ENCODE assay signal across 22 cellular contexts in the genomic region with DNA sequence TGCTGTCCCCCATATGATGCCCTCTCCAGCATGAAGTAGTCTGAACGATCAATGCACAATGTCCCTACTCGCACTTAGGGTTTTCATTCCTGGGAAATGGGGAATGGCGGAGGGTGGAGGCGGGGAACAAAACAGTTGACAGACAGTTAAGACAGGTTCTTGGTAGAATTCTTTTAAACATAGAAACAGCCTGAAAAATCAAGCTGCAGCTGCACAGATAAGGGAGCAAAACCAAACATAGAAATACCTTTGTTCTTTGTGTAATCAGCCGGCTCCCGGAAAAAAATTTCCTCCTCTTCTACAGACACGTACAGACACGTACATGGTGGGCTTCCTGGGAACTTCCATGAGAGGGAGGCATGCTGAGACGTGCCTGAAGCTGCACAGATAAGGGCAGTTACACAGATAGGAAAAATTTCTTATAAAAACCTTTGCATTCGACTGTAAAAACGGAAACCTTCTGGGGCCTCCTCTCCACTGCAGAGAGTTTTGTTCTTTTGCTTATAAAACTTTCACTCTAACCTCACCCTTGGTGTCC.
"Had no signal": no experiment of that assay in that cellular context is flagged by ENCODE, and none has a peak within 500 bp of the region (broad histone marks: within the 10 kb centered on the region; RNA-seq: fewer than 3 reads in every experiment).

No MANE protein-coding gene starts in this region.

- H3K27me3 ChIP-seq: cardiac muscle cell, tibial nerve, vagina had no signal

- H3K4me1 ChIP-seq: lower lobe of right lung, tibial nerve, vagina had no signal

- H3K27me3 Mint-ChIP-seq: dendritic cell treated with granulocyte-macrophage colony-stimulating factor and Interleukin-4, amounts not matched to agents 40 ng/mL and 50 ng/mL, for 4 days; natural killer cell treated with Interleukin-12 subunit alpha and Interleukin-12 subunit beta and Interleukin-15 and Interleukin-18, amount 100 ng/mL, for 72 hours had no signal

- ATAC-seq: activated T-cell treated with anti-CD3 and anti-CD28 coated beads, Interleukin-2, amount 50 U/mL, for 72 hours; left colon; lower lobe of right lung; natural killer cell treated with Interleukin-12 subunit alpha and Interleukin-12 subunit beta and Interleukin-15 and Interleukin-18, amount 100 ng/mL, for 72 hours; stimulated activated naive CD8-positive, alpha-beta T cell treated with anti-CD3 and anti-CD28 coated beads, Interleukin-15, Interleukin-2, amounts not matched to agents 100 U/mL and 50 U/mL, for 24 hours had no signal

- H3K36me3 ChIP-seq: cardiac muscle cell, lower lobe of right lung, tibial nerve, vagina had no signal

- H3K9me3 ChIP-seq: tibial nerve, vagina had no signal

- H3K4me1 Mint-ChIP-seq: mesothelial cell of epicardium had no signal

- H3K27ac Mint-ChIP-seq: activated T-cell treated with anti-CD3 and anti-CD28 coated beads, Interleukin-2, amount 50 U/mL, for 72 hours; dendritic cell treated with granulocyte-macrophage colony-stimulating factor and Interleukin-4, amounts not matched to agents 40 ng/mL and 50 ng/mL, for 4 days; mesothelial cell of epicardium; natural killer cell treated with Interleukin-12 subunit alpha and Interleukin-12 subunit beta and Interleukin-15 and Interleukin-18, amount 100 ng/mL, for 72 hours; T-helper 1 cell treated with Interleukin-12 subunit alpha and Interleukin-12 subunit beta and Interleukin-4 antibody, amounts not matched to agents 30 μg/mL and 1 μg/mL, for 36 hours had no signal

- DNase-seq: activated CD4-positive, alpha-beta T cell treated with anti-CD3 and anti-CD28 coated beads, Interleukin-2, amount 50 U/mL, for 1 hour; activated CD4-positive, CD25-positive, alpha-beta regulatory T cell treated with anti-CD3 and anti-CD28 coated beads, Interleukin-2, amount 50 U/mL, for 72 hours; activated effector memory CD4-positive, alpha-beta T cell treated with anti-CD3 and anti-CD28 coated beads, Interleukin-2, amount 50 U/mL, for 16 hours; activated naive CD4-positive, alpha-beta T cell treated with anti-CD3 and anti-CD28 coated beads, Interleukin-2, amount 50 U/mL, for 16 hours; activated T-cell treated with anti-CD3 and anti-CD28 coated beads, Interleukin-2, amount 50 U/mL, for 72 hours; effector memory CD4-positive, alpha-beta T cell; foreskin fibroblast; hippocampal formation; left colon; lower lobe of right lung; posterior cingulate gyrus; stimulated activated naive CD8-positive, alpha-beta T cell treated with anti-CD3 and anti-CD28 coated beads, Interleukin-15, Interleukin-2, amounts not matched to agents 100 U/mL and 50 U/mL, for 24 hours; substantia nigra had no signal

- FAIRE-seq: islet of Langerhans had no signal

- H3K36me3 Mint-ChIP-seq: mesothelial cell of epicardium had no signal

- H3K4me3 ChIP-seq: cardiac muscle cell, lower lobe of right lung, tibial nerve, vagina had no signal

- H3K4me3 Mint-ChIP-seq: activated T-cell treated with anti-CD3 and anti-CD28 coated beads, Interleukin-2, amount 50 U/mL, for 72 hours; dendritic cell treated with granulocyte-macrophage colony-stimulating factor and Interleukin-4, amounts not matched to agents 40 ng/mL and 50 ng/mL, for 4 days; mesothelial cell of epicardium; natural killer cell treated with Interleukin-12 subunit alpha and Interleukin-12 subunit beta and Interleukin-15 and Interleukin-18, amount 100 ng/mL, for 72 hours; T-helper 1 cell treated with Interleukin-12 subunit alpha and Interleukin-12 subunit beta and Interleukin-4 antibody, amounts not matched to agents 30 μg/mL and 1 μg/mL, for 36 hours had no signal

- H3K27ac ChIP-seq: cardiac muscle cell, lower lobe of right lung, tibial nerve, vagina, VCaP had no signal
